Comparison of ENCODE assay signal across 20 cellular contexts in the genomic region with DNA sequence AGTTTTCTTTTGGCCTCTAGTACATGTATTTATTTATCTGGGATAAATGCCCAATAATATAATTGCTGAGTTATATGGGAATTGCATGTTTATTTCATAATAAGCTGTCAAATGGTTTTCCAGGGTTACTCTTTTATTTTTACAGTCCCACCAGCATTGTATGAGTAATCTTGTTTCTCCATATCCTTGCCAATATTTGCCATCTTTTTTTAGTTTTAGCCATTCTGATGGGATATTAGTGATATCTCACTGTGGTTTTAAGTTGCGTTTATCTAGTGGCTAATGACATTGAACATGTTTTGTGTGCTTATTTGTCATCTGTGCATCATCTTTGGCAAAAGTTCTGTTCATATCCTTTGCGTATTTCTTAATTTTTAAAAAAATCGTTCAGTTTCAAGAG.
DNase-seq lines count a peak whose midpoint lies in the region; ATAC-seq and TF ChIP-seq lines count a peak whose summit lies in the region.
"Had no signal": no experiment of that assay in that cellular context is flagged by ENCODE, and none has a peak within 500 bp of the region (broad histone marks: within the 10 kb centered on the region; RNA-seq: fewer than 3 reads in every experiment).

No MANE protein-coding gene starts in this region.

- TF ChIP-seq CTCF in astrocyte of the spinal cord (IDR thresholded peaks at IDR 0.05; ENCODE audit: low read depth, low read length), result no peak
- no peak for TF ChIP-seq CTCF in fibroblast of the aortic adventitia (IDR thresholded peaks at IDR 0.05; ENCODE audit: insufficient read depth, low read length)

- DNase-seq in A172 (ENCODE audit: low spot score) (peak; percentile 7), HCEC 1CT (peak; percentile 85), astrocyte of the spinal cord (ENCODE audit: low read depth, low spot score) (peak; percentile 68), fibroblast of the aortic adventitia (ENCODE audit: low read depth) (peak; percentile 85), NCI-H2029 (lab: John Stamatoyannopoulos, UW) (no peak), NCI-H2107 treated with DMSO at 0.1 percent for 48 hours (lab: John Stamatoyannopoulos, UW; ENCODE audit: unreplicated experiment) (no peak), COR-L47 (lab: John Stamatoyannopoulos, UW) (no peak)
- DNase-seq: activated CD4-positive, alpha-beta T cell treated with anti-CD3 and anti-CD28 coated beads, Interleukin-2, amount 50 U/mL, for 4 hours; activated naive CD4-positive, alpha-beta T cell; activated T-cell treated with anti-CD3 and anti-CD28 coated beads for 4 hours; CD4-positive, alpha-beta T cell; dorsolateral prefrontal cortex; H9; kidney; natural killer cell; NCI-H2081; NCI-H510A; Right ventricle myocardium superior had no signal

- in situ Hi-C loops in astrocyte of the spinal cord (cut with HindIII; ENCODE audit: low sequenced_read_pairs), result no loop called here

- H3K4me3 ChIP-seq in astrocyte of the spinal cord (ENCODE audit: low read depth, low read length) (no peak overlapping the region), fibroblast of the aortic adventitia (ENCODE audit: low read depth, low read length) (no peak overlapping the region)
- H3K4me3 ChIP-seq: dorsolateral prefrontal cortex, skin epidermis had no signal

- no peak for ATAC-seq in GM19395 (IDR thresholded peaks at IDR 0.05; ENCODE audit: unreplicated experiment)
- ATAC-seq: natural killer cell had no signal

Comparison
In these comparisons a context has a peak if more than half of its experiments do, and no peak if none do; other contexts are left out.
1. DNase-seq: peak in A172 (single experiment), HCEC 1CT (single experiment), astrocyte of the spinal cord (single experiment) and fibroblast of the aortic adventitia (single experiment); none in NCI-H2029 (single experiment), NCI-H2107 treated with DMSO at 0.1 percent for 48 hours (single experiment) and COR-L47 (single experiment).